ENCODE assay signal across 17 cellular contexts in the genomic region with DNA sequence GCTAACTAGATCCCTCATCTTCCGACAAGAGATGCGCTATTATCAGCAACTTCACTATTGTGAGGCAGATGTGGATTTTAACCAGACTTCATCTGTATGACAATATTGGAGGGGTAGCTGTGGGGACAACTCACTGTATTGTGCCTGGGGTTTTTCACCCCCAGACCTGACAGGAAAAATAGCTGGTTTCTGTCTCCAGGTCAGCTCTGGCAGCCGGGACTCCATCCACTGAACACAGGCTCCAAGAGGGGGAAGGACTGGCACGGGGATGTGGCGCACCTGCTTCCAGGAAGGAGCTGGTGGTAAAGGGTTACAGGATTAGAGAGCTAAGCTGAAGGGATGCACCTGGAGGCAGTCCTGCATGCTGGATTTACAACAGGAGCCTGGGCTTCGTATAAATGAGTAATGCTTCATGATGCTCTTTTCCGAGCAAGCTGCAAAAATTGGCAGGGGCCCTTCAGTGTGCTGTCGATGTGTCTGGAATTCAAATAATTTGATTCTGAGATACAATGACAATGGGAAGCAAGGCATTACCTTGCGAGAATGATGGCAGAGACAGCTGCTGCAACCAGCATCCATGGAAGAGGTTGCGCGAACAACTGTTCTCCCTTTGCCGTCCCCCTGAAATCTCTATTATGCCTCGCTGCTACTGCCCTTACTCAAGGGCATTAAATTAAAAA.
"Had no signal": no experiment of that assay in that cellular context is flagged by ENCODE, and none has a peak within 500 bp of the region (broad histone marks: within the 10 kb centered on the region; RNA-seq: fewer than 3 reads in every experiment).

No MANE protein-coding gene starts in this region.

- H3K9me3 ChIP-seq: right atrium auricular region, tibial nerve had no signal

- H3K4me3 ChIP-seq: right atrium auricular region, skin epidermis, tibial nerve had no signal

- H3K27ac ChIP-seq: brain microvascular endothelial cell, right atrium auricular region, skin epidermis, tibial nerve had no signal

- H3K36me3 ChIP-seq: brain microvascular endothelial cell, right atrium auricular region, tibial nerve had no signal

- H3K27me3 ChIP-seq: right atrium auricular region, tibial nerve had no signal

- DNase-seq: activated CD4-positive, alpha-beta T cell treated with anti-CD3 and anti-CD28 coated beads, Interleukin-2, amount 50 U/mL, for 4 hours; activated CD4-positive, CD25-positive, alpha-beta regulatory T cell treated with anti-CD3 and anti-CD28 coated beads, Interleukin-2, amount 50 U/mL, for 72 hours; activated naive CD4-positive, alpha-beta T cell treated with Interleukin-2 at 50 U/mL for 16 hours; activated T-cell treated with anti-CD3 and anti-CD28 coated beads for 4 hours; brain microvascular endothelial cell; effector CD8-positive, alpha-beta T cell; foreskin fibroblast; glutamatergic neuron; kidney glomerular epithelial cell; mesendoderm; occipital lobe; stimulated activated CD4-positive, alpha-beta T cell treated with anti-CD3 and anti-CD28 coated beads, Interleukin-15, amount 100 ng/mL, for 24 hours; stimulated activated CD4-positive, alpha-beta T cell treated with anti-CD3 and anti-CD28 coated beads, Interleukin-4, amount 100 ng/mL, for 24 hours; stimulated activated naive CD4-positive, alpha-beta T cell had no signal

- H3K4me1 ChIP-seq: right atrium auricular region, tibial nerve had no signal
